Comparison of ENCODE assay signal across 17 cellular contexts in genomic region chr17:52235416-52235960, GRCh38.
"Had no signal": no experiment of that assay in that cellular context is flagged by ENCODE, and none has a peak within 500 bp of the region (broad histone marks: within the 10 kb centered on the region; RNA-seq: fewer than 3 reads in every experiment).

No MANE protein-coding gene starts in this region.

- H3K27ac ChIP-seq: brain microvascular endothelial cell, colonic mucosa had no signal

- H3K4me1 ChIP-seq: colonic mucosa had no signal

- H3K9me3 ChIP-seq: colonic mucosa had no signal

- ATAC-seq: activated CD8-positive, alpha-beta T cell treated with anti-CD3 and anti-CD28 coated beads for 36 hours; left ventricle myocardium superior; natural killer cell had no signal

- H3K36me3 ChIP-seq: brain microvascular endothelial cell, colonic mucosa had no signal

- DNase-seq: activated CD4-positive, alpha-beta T cell treated with anti-CD3 and anti-CD28 coated beads for 48 hours; activated CD4-positive, CD25-positive, alpha-beta regulatory T cell; activated CD8-positive, alpha-beta T cell treated with anti-CD3 and anti-CD28 coated beads for 36 hours; activated naive CD4-positive, alpha-beta T cell treated with Interleukin-2 at 50 U/mL for 16 hours; activated naive CD8-positive, alpha-beta T cell treated with anti-CD3 and anti-CD28 coated beads, Interleukin-2, amount 10 ng/mL, durations not matched to agents 7 days and 5 days; activated T-cell treated with anti-CD3 and anti-CD28 coated beads, Interleukin-2, amount 50 U/mL, for 24 hours; brain microvascular endothelial cell; colonic mucosa; endodermal cell; foreskin melanocyte; kidney; left ventricle myocardium superior; mesenchymal stem cell; natural killer cell; retina; stimulated activated CD8-positive, alpha-beta memory T cell treated with anti-CD3 and anti-CD28 coated beads, Interleukin-4, amount 100 ng/mL, for 48 hours; stimulated activated naive CD4-positive, alpha-beta T cell had no signal

- H3K4me3 ChIP-seq: colonic mucosa had no signal
